ENCODE assay signal across 17 cellular contexts in genomic region chr11:128663824-128664223, GRCh38. TPM values are rescaled to one million over a fixed set of nuclear protein-coding genes. Genes with fewer than 3 reads are reported as not detected.
A peak's percentile ranks its signal among the peaks of the same experiment; 100 is the strongest.
DNase-seq lines count a peak whose midpoint lies in the region; ATAC-seq and TF ChIP-seq lines count a peak whose summit lies in the region.
"Had no signal": no experiment of that assay in that cellular context is flagged by ENCODE, and none has a peak within 500 bp of the region (broad histone marks: within the 10 kb centered on the region; RNA-seq: fewer than 3 reads in every experiment).

No MANE protein-coding gene starts in this region.

- H3K27me3 Mint-ChIP-seq in naive thymus-derived CD4-positive, alpha-beta T cell, result peaks cover 0 to 67% (median 3%) of the 10 kb centered on the region in 5 donors

- H3K4me3 Mint-ChIP-seq in naive thymus-derived CD4-positive, alpha-beta T cell, result no peak overlapping the region
- H3K4me3 Mint-ChIP-seq: CD4-positive, alpha-beta memory T cell; IgD-negative memory B cell had no signal

- H3K27me3 ChIP-seq in BLaER1 (no peaks in the 10 kb centered on the region), spleen (replicated peaks in 1 of 7) (peaks cover 0 to 7% (median 0%) of the 10 kb centered on the region in 7 donors)
- H3K27me3 ChIP-seq in naive thymus-derived CD4-positive, alpha-beta T cell (ENCODE audit: control insufficient read depth in 2 of 2, insufficient read depth in 2 of 2, low read length in 2 of 2), result no peaks in the 10 kb centered on the region

- H3K9ac ChIP-seq in BLaER1, result peak overlapping the region; percentile 90

- peaks cover 0 to 10% (median 0%) of the 10 kb centered on the region in 7 donors for H3K4me1 Mint-ChIP-seq in naive thymus-derived CD4-positive, alpha-beta T cell

- H4K20me1 ChIP-seq in BLaER1 (no peaks in the 10 kb centered on the region), OCI-LY7 (ENCODE audit: insufficient read depth, low read length) (no peaks in the 10 kb centered on the region)

- TF ChIP-seq POLR2A in spleen (IDR thresholded peaks at IDR 0.05), result no peak

- POLR2A ChIA-PET in OCI-LY7 (lab: Charles Lee), result interaction anchor here (0.8 to 1.5 kb wide), 3 partner anchors 10 to 90 kb away, joined by 3 to 5 read pairs (median 4); no protein-coding TSS in a partner anchor
- POLR2A ChIA-PET in naive thymus-derived CD4-positive, alpha-beta T cell (lab: Charles Lee), result interaction anchor here (0.6 kb wide), 1 partner anchor 192 kb away, joined by 3 read pairs; no protein-coding TSS in a partner anchor

- no peaks in the 10 kb centered on the region for H3K9me3 Mint-ChIP-seq in naive thymus-derived CD4-positive, alpha-beta T cell
- H3K9me3 Mint-ChIP-seq: CD4-positive, alpha-beta memory T cell; IgD-negative memory B cell had no signal

- no peaks in the 10 kb centered on the region for H3K36me3 Mint-ChIP-seq in naive thymus-derived CD4-positive, alpha-beta T cell
- H3K36me3 Mint-ChIP-seq: CD4-positive, alpha-beta memory T cell; IgD-negative memory B cell had no signal

- no peak overlapping the region for H2AFZ ChIP-seq in OCI-LY7 (ENCODE audit: low read length)

- TF ChIP-seq CTCF in OCI-LY7 (conservative IDR thresholded peaks at IDR 0.05; ENCODE audit: low read length), result no peak
- TF ChIP-seq CTCF in spleen (IDR thresholded peaks at IDR 0.05 in 8 of 11, conservative IDR thresholded peaks at IDR 0.05 in 3 of 11), result no peak

- H3K4me1 ChIP-seq in BLaER1 (peaks cover 94% of the 10 kb centered on the region), OCI-LY7 (ENCODE audit: insufficient read depth, low read length, poor library complexity, severe bottlenecking) (peaks cover 22% of the 10 kb centered on the region), spleen (peaks cover 2 to 47% (median 12%) of the 10 kb centered on the region in 6 donors)
- no peaks in the 10 kb centered on the region for H3K4me1 ChIP-seq in naive thymus-derived CD4-positive, alpha-beta T cell (ENCODE audit: control insufficient read depth in 2 of 2, insufficient read depth in 2 of 2, low read length in 2 of 2)

- no peaks in the 10 kb centered on the region for H3K79me2 ChIP-seq in OCI-LY7 (ENCODE audit: insufficient read depth, low read depth, low read length)

- BruUV-seq in OCI-LY7 (replicated peaks; lab: Mats Ljungman, UMichigan), result no TSS peak

- intact Hi-C loops in OCI-LY7 (cut with micrococcal nuclease; ENCODE audit: unreplicated experiment) (no loop called here), spleen (cut with DNase I; ENCODE audit: low total_unique reads) (no loop called here)
- intact Hi-C loops in naive thymus-derived CD4-positive, alpha-beta T cell (cut with micrococcal nuclease), result no loop called here

- H3K36me3 ChIP-seq in BLaER1 (no peaks in the 10 kb centered on the region), OCI-LY7 (ENCODE audit: insufficient read depth, low read length) (no peaks in the 10 kb centered on the region), spleen (no peaks in the 10 kb centered on the region)
- no peaks in the 10 kb centered on the region for H3K36me3 ChIP-seq in naive thymus-derived CD4-positive, alpha-beta T cell (ENCODE audit: control insufficient read depth in 2 of 3, insufficient read depth in 3 of 3, low read length in 3 of 3)

- peak; percentile 32 for ATAC-seq in naive thymus-derived CD4-positive, alpha-beta T cell
- ATAC-seq in HG02678 (IDR thresholded peaks at IDR 0.05; ENCODE audit: unreplicated experiment), result no peak

- peak overlapping the region; percentile 99 for H3K27ac ChIP-seq in BLaER1
- H3K27ac ChIP-seq in OCI-LY7 (ENCODE audit: low read depth, low read length, poor library complexity, severe bottlenecking), result no peak overlapping the region
- no peak overlapping the region for H3K27ac ChIP-seq in naive thymus-derived CD4-positive, alpha-beta T cell (ENCODE audit: low read depth, low read length)
- H3K27ac ChIP-seq in spleen, result peak overlapping the region in 2 of 8 donors; percentile 10 to 21

- no peak overlapping the region for H3K27ac Mint-ChIP-seq in naive thymus-derived CD4-positive, alpha-beta T cell
- H3K27ac Mint-ChIP-seq: IgD-negative memory B cell had no signal

- H3K9me2 ChIP-seq in OCI-LY7 (ENCODE audit: insufficient read depth, low read length), result no peaks in the 10 kb centered on the region

- WGBS in spleen, 5 donors, result 44 to 76% (median 66%) methylated on average over 4 of the region's 4 CpGs

- H3K4me2 ChIP-seq in BLaER1 (peak overlapping the region; percentile 88), OCI-LY7 (ENCODE audit: low read length) (peak overlapping the region; percentile 58; the same call in 1 of the 2 replicates)

- peak; percentile 47 to 51 for DNase-seq in Kasumi-1 (lab: John Stamatoyannopoulos, UW)
- no peak for DNase-seq in OCI-LY7 (ENCODE audit: low spot score)
- no peak for DNase-seq in naive thymus-derived CD4-positive, alpha-beta T cell
- DNase-seq in middle frontal gyrus (ENCODE audit: extremely low spot score, low spot score), result no peak
- no peak for DNase-seq in spleen
- DNase-seq in NCI-H2029 (lab: John Stamatoyannopoulos, UW), result no peak
- DNase-seq: Calu3; CD4-positive, alpha-beta memory T cell; DMS53; H7; NCI-H1436 treated with DMSO at 0.1 percent for 48 hours; NCI-H2081; RPMI8226; T-helper 1 cell had no signal

- CTCF ChIA-PET in OCI-LY7 (lab: Charles Lee; ENCODE audit: unreplicated experiment), result no interaction called here
- CTCF ChIA-PET in naive thymus-derived CD4-positive, alpha-beta T cell (lab: Charles Lee), result interaction anchor here (1.0 to 1.7 kb wide), 2 partner anchors 30 to 167 kb away, joined by 5 read pairs; partner anchors contain the start of gene FLI1

- H3K4me3 ChIP-seq in BLaER1 (peak overlapping the region; percentile 60), OCI-LY7 (ENCODE audit: low read depth, low read length, poor library complexity, severe bottlenecking) (no peak overlapping the region), spleen (no peak overlapping the region)
- no peak overlapping the region for H3K4me3 ChIP-seq in naive thymus-derived CD4-positive, alpha-beta T cell (ENCODE audit: low read length)

- H3K9me3 ChIP-seq in BLaER1 (peaks cover 4% of the 10 kb centered on the region; the same call in 1 of the 2 replicates), OCI-LY7 (ENCODE audit: low read length) (no peaks in the 10 kb centered on the region), spleen (no peaks in the 10 kb centered on the region)
- H3K9me3 ChIP-seq in naive thymus-derived CD4-positive, alpha-beta T cell (ENCODE audit: control insufficient read depth in 2 of 3, low read length in 3 of 3), result no peaks in the 10 kb centered on the region

RNA-seq across cellular contexts. Expression of gene FLI1, which starts 30.0 kb away (rescaled TPM):
- total RNA-seq in OCI-LY7 (2014; rRNA removed; shearing (Covaris generic)), result 79.4 and 88.8 TPM in 2 replicates
- 78.2 and 81.2 TPM in 2 replicates for total RNA-seq in OCI-LY7 (2022)
- total RNA-seq in naive thymus-derived CD4-positive, alpha-beta T cell, result 100 to 1,000 TPM in 1 of 5 experiments, 10 to 100 TPM in 4; 80.8 to 108 (median 89.3) TPM
- 10 to 100 TPM; 52.1 to 53.8 TPM for polyA plus RNA-seq in naive thymus-derived CD4-positive, alpha-beta T cell
- 100 to 1,000 TPM; 125 to 270 (median 160) TPM for total RNA-seq in spleen
- polyA plus RNA-seq in spleen, result 10 to 100 TPM; 45.8 to 74.2 (median 52.5) TPM

Comparison
In these comparisons a context has a peak if more than half of its experiments do, and no peak if none do; other contexts are left out.
1. DNase-seq: peak in Kasumi-1 (2 of 2); none in OCI-LY7 (single experiment), naive thymus-derived CD4-positive, alpha-beta T cell (0 of 9), middle frontal gyrus (single experiment), spleen (single experiment) and NCI-H2029 (single experiment).